Comparison of ENCODE assay signal across 17 cellular contexts in genomic region chr11:46604796-46605195, GRCh38. TPM values are rescaled to one million over a fixed set of nuclear protein-coding genes. Genes with fewer than 3 reads are reported as not detected.
A peak's percentile ranks its signal among the peaks of the same experiment; 100 is the strongest.
DNase-seq lines count a peak whose midpoint lies in the region; FAIRE-seq and TF ChIP-seq lines count a peak whose summit lies in the region.
"Had no signal": no experiment of that assay in that cellular context is flagged by ENCODE, and none has a peak within 500 bp of the region (broad histone marks: within the 10 kb centered on the region; RNA-seq: fewer than 3 reads in every experiment).

No MANE protein-coding gene starts in this region.

- FAIRE-seq in GM12891 (lab: Jason Lieb, UNC): no peak
- FAIRE-seq: D721Med had no signal

- no peaks in the 10 kb centered on the region for H4K20me1 ChIP-seq in Karpas-422 (ENCODE audit: insufficient read depth, low read depth, low read length)
- H4K20me1 ChIP-seq: BLaER1 treated with 17β-estradiol and CSF1 and Interleukin-3, amounts not matched to agents 10 nM and 100 nM had no signal

- intact Hi-C loops in activated naive CD4-positive, alpha-beta T cell treated with anti-CD3 and anti-CD28 coated beads for 36 hours (cut with micrococcal nuclease): no loop called here

- peak overlapping the region; percentile 54 for H3K4me2 ChIP-seq in Karpas-422 (ENCODE audit: low read depth, low read length, poor library complexity, severe bottlenecking)
- H3K4me2 ChIP-seq: BLaER1 treated with 17β-estradiol and CSF1 and Interleukin-3, amounts not matched to agents 10 nM and 100 nM had no signal

- H3K36me3 ChIP-seq in Karpas-422 (ENCODE audit: insufficient read depth, low read length): no peaks in the 10 kb centered on the region

- no peak for TF ChIP-seq POLR2A in erythroblast (IDR thresholded peaks at IDR 0.05; ENCODE audit: low read length)
- no peak for TF ChIP-seq POLR2A in GM12891 (IDR thresholded peaks at IDR 0.05; ENCODE audit: low read depth, low read length)

- H3K27me3 Mint-ChIP-seq in activated naive CD4-positive, alpha-beta T cell treated with anti-CD3 and anti-CD28 coated beads for 36 hours (ENCODE audit: low read depth): no peaks in the 10 kb centered on the region
- H3K27me3 Mint-ChIP-seq: CD4-positive, alpha-beta T cell; IgD-negative memory B cell had no signal

- no peak overlapping the region for H3K4me3 Mint-ChIP-seq in activated naive CD4-positive, alpha-beta T cell treated with anti-CD3 and anti-CD28 coated beads for 36 hours
- H3K4me3 Mint-ChIP-seq: CD4-positive, alpha-beta T cell; IgD-negative memory B cell had no signal

- peaks cover 3% of the 10 kb centered on the region for H3K4me1 Mint-ChIP-seq in activated naive CD4-positive, alpha-beta T cell treated with anti-CD3 and anti-CD28 coated beads for 36 hours (ENCODE audit: low read depth)

- no peaks in the 10 kb centered on the region for H3K9me3 Mint-ChIP-seq in activated naive CD4-positive, alpha-beta T cell treated with anti-CD3 and anti-CD28 coated beads for 36 hours
- H3K9me3 Mint-ChIP-seq: CD4-positive, alpha-beta T cell had no signal

- CTCF ChIA-PET in activated naive CD4-positive, alpha-beta T cell treated with anti-CD3 and anti-CD28 coated beads for 36 hours (lab: Charles Lee): no interaction called here

- no peak overlapping the region for H3K27ac Mint-ChIP-seq in activated naive CD4-positive, alpha-beta T cell treated with anti-CD3 and anti-CD28 coated beads for 36 hours
- H3K27ac Mint-ChIP-seq: CD4-positive, alpha-beta T cell had no signal

- H3K27me3 ChIP-seq in Karpas-422 (ENCODE audit: low read length): no peaks in the 10 kb centered on the region
- H3K27me3 ChIP-seq: BLaER1 treated with 17β-estradiol and CSF1 and Interleukin-3, amounts not matched to agents 10 nM and 100 nM had no signal

- H3K27ac ChIP-seq in Karpas-422 (ENCODE audit: low read length): peak overlapping the region; percentile 46
- H3K27ac ChIP-seq in angular gyrus (ENCODE audit: low read depth, low read length): peak overlapping the region; percentile 33
- H3K27ac ChIP-seq in substantia nigra (ENCODE audit: low read depth, low read length, poor library complexity, severe bottlenecking): peak overlapping the region; percentile 54
- H3K27ac ChIP-seq: BLaER1 treated with 17β-estradiol and CSF1 and Interleukin-3, amounts not matched to agents 10 nM and 100 nM had no signal

- peaks cover 2% of the 10 kb centered on the region; the same call in 1 of the 2 replicates for H3K79me2 ChIP-seq in Karpas-422 (ENCODE audit: low read length)

- H3K9me2 ChIP-seq in Karpas-422 (replicated peaks; ENCODE audit: insufficient read depth, low read length): no peaks in the 10 kb centered on the region

- peaks cover 36% of the 10 kb centered on the region for H3K4me1 ChIP-seq in Karpas-422 (ENCODE audit: low read length)

- no peak overlapping the region for H2AFZ ChIP-seq in Karpas-422 (ENCODE audit: low read length)

- H3K9me3 ChIP-seq in Karpas-422 (ENCODE audit: low read length): no peaks in the 10 kb centered on the region
- H3K9me3 ChIP-seq: BLaER1 treated with 17β-estradiol and CSF1 and Interleukin-3, amounts not matched to agents 10 nM and 100 nM had no signal

- H3K9ac ChIP-seq in Karpas-422 (ENCODE audit: low read length): peak overlapping the region; percentile 7; the same call in 1 of the 2 replicates
- H3K9ac ChIP-seq: BLaER1 treated with 17β-estradiol and CSF1 and Interleukin-3, amounts not matched to agents 10 nM and 100 nM had no signal

- H3K4me3 ChIP-seq in Karpas-422 (ENCODE audit: low read length): no peak overlapping the region; the same call in 1 of the 2 replicates
- H3K4me3 ChIP-seq: BLaER1 treated with 17β-estradiol and CSF1 and Interleukin-3, amounts not matched to agents 10 nM and 100 nM had no signal

- peak; percentile 48 for DNase-seq in Karpas-422
- peak; percentile 44 to 54 for DNase-seq in erythroblast (lab: John Stamatoyannopoulos, UW)
- DNase-seq in substantia nigra (lab: John Stamatoyannopoulos, UW): peak in 2 of 49 donors; percentile 8 to 26
- no peak for DNase-seq in NCI-H2029 (lab: John Stamatoyannopoulos, UW)
- DNase-seq in COLO668 (lab: John Stamatoyannopoulos, UW; ENCODE audit: unreplicated experiment): no peak
- DNase-seq in GM12891 (ENCODE audit: insufficient read length, low spot score): no peak
- DNase-seq in activated naive CD4-positive, alpha-beta T cell treated with anti-CD3 and anti-CD28 coated beads for 36 hours: no peak
- DNase-seq: ACHN; CD4-positive, alpha-beta T cell; COR-L47; DMS153; DND-41; GDM1 had no signal

- peaks cover 2% of the 10 kb centered on the region for H3K36me3 Mint-ChIP-seq in activated naive CD4-positive, alpha-beta T cell treated with anti-CD3 and anti-CD28 coated beads for 36 hours (ENCODE audit: low read depth)

TF ChIP-seq in GM12891, 5 proteins besides CTCF, POLR2A, EP300 and RAD21:
- no peak for TF ChIP-seq POU2F2 (IDR thresholded peaks at IDR 0.05; ENCODE audit: low read depth, low read length)
- TF ChIP-seq PAX5 (IDR thresholded peaks at IDR 0.05; ENCODE audit: insufficient read depth, low read length, severe bottlenecking): no peak
- TF ChIP-seq TAF1 (IDR thresholded peaks at IDR 0.05; ENCODE audit: low read depth, low read length): no peak
- TF ChIP-seq SPI1 (IDR thresholded peaks at IDR 0.05; ENCODE audit: low read depth, low read length): no peak
- TF ChIP-seq POLR2AphosphoS5 (IDR thresholded peaks at IDR 0.05; ENCODE audit: low read depth, low read length): no peak
TF ChIP-seq in GM12891: peak in this region for 0.

RNA-seq across cellular contexts. Expression of gene AMBRA1, which starts 11.0 kb away (rescaled TPM):
- total RNA-seq in Karpas-422 (2014; rRNA removed; shearing (Covaris generic); ENCODE audit: low replicate concordance): 26.2 and 30.3 TPM in 2 replicates
- 11.7 TPM for polyA plus RNA-seq in GM12891 (2012; ENCODE audit: low read depth, missing spikeins)
- total RNA-seq in activated naive CD4-positive, alpha-beta T cell treated with anti-CD3 and anti-CD28 coated beads for 36 hours: 10 to 100 TPM; 19.0 to 23.1 TPM

RNA-seq across cellular contexts. Expression of gene HARBI1, which starts 12.2 kb away (rescaled TPM):
- total RNA-seq in Karpas-422 (2014; rRNA removed; shearing (Covaris generic); ENCODE audit: low replicate concordance): 3.8 and 4.0 TPM in 2 replicates
- polyA plus RNA-seq in GM12891 (2012; ENCODE audit: low read depth, missing spikeins): 2.4 TPM
- total RNA-seq in activated naive CD4-positive, alpha-beta T cell treated with anti-CD3 and anti-CD28 coated beads for 36 hours: 1 to 10 TPM; 2.8 to 3.1 TPM

RNA-seq across cellular contexts. Expression of gene ATG13, which starts 12.6 kb away (rescaled TPM):
- 77.4 and 79.2 TPM in 2 replicates for total RNA-seq in Karpas-422 (2014; rRNA removed; shearing (Covaris generic); ENCODE audit: low replicate concordance)
- 23.3 TPM for polyA plus RNA-seq in GM12891 (2012; ENCODE audit: low read depth, missing spikeins)
- 10 to 100 TPM; 54.7 to 55.6 TPM for total RNA-seq in activated naive CD4-positive, alpha-beta T cell treated with anti-CD3 and anti-CD28 coated beads for 36 hours

Comparison
In these comparisons a context has a peak if more than half of its experiments do, and no peak if none do; other contexts are left out.
1. DNase-seq: peak in Karpas-422 (single experiment) and erythroblast (2 of 2); none in NCI-H2029 (single experiment), COLO668 (single experiment), GM12891 (single experiment) and activated naive CD4-positive, alpha-beta T cell treated with anti-CD3 and anti-CD28 coated beads for 36 hours (single experiment).
2. Peak in every context shown above with its lines, with median percentiles within 50 percentile points of each other: H3K27ac ChIP-seq.